ENCODE assay signal across 8 cellular contexts in genomic region chrX:102963955-102964354, GRCh38. TPM values are rescaled to one million over a fixed set of nuclear protein-coding genes. Genes with fewer than 3 reads are reported as not detected.
"Had no signal": no experiment of that assay in that cellular context is flagged by ENCODE, and none has a peak within 500 bp of the region (broad histone marks: within the 10 kb centered on the region; RNA-seq: fewer than 3 reads in every experiment).

No MANE protein-coding gene starts in this region.

- H2AFZ ChIP-seq: GM23338 had no signal

- H3K4me3 Mint-ChIP-seq: GM23338, H9, IgD-negative memory B cell had no signal

- H3K27me3 Mint-ChIP-seq: IgD-negative memory B cell had no signal

- H3K4me1 Mint-ChIP-seq: GM23338, H9, IgD-negative memory B cell had no signal

- H3K4me2 ChIP-seq: GM23338 had no signal

- H3K36me3 Mint-ChIP-seq: IgD-negative memory B cell had no signal

- H3K4me3 ChIP-seq: GM23338 had no signal

- H3K27ac Mint-ChIP-seq: GM23338, H9, IgD-negative memory B cell had no signal

- ATAC-seq: GM23338, HepG2 had no signal

- FAIRE-seq: H1, H54, HepG2 had no signal

- DNase-seq: H9, HCEC 1CT, KBM-7 had no signal

RNA-seq across cellular contexts. Expression of gene RAB40AL, which starts 26.9 kb away (rescaled TPM):
- total RNA-seq: H9 had no signal
- polyA plus RNA-seq: IgD-negative memory B cell had no signal
